ENCODE assay signal across 31 cellular contexts in the genomic region with DNA sequence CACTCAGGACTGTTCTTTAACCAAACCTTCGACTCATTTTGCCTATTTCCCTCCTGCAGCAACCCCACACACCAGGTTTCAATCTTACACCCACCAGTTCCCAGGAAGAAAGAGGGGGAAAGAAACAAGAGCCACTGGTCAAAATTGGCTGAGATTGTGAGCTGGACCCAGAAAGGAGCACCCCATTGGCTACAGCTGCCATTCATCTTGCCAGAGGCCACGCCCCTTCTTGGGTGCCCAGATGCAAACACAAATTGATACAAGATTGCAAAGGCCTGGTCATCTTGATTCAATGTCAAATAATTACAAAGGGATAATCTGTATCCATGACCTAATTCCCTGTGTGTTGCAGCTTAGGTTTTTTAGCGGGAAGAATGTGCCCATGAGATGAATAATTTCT.
"Had no signal": no experiment of that assay in that cellular context is flagged by ENCODE, and none has a peak within 500 bp of the region (broad histone marks: within the 10 kb centered on the region; RNA-seq: fewer than 3 reads in every experiment).

No MANE protein-coding gene starts in this region.

- ATAC-seq: activated CD4-positive, alpha-beta T cell treated with anti-CD3 and anti-CD28 coated beads for 36 hours; activated CD4-positive, CD25-positive, alpha-beta regulatory T cell treated with anti-CD3 and anti-CD28 coated beads, Interleukin-2, amount 50 U/mL, for 24 hours; activated CD8-positive, alpha-beta memory T cell treated with anti-CD3 and anti-CD28 coated beads, Interleukin-2, amount 10 ng/mL, durations not matched to agents 7 days and 5 days; activated CD8-positive, alpha-beta T cell treated with anti-CD3 and anti-CD28 coated beads, Interleukin-2, amount 10 ng/mL, durations not matched to agents 7 days and 5 days; activated naive CD8-positive, alpha-beta T cell treated with anti-CD3 and anti-CD28 coated beads, Interleukin-2, amount 50 U/mL, for 24 hours; T-helper 17 cell had no signal

- H3K9me3 ChIP-seq: ascending aorta had no signal

- H3K36me3 ChIP-seq: ascending aorta, cardiac muscle cell had no signal

- H3K4me3 ChIP-seq: ascending aorta, cardiac muscle cell had no signal

- H3K27ac ChIP-seq: ascending aorta, cardiac muscle cell, VCaP had no signal

- DNase-seq: activated CD4-positive, alpha-beta memory T cell treated with anti-CD3 and anti-CD28 coated beads, Interleukin-2, amount 10 ng/mL, durations not matched to agents 7 days and 5 days; activated CD4-positive, alpha-beta T cell treated with anti-CD3 and anti-CD28 coated beads for 1 hour; activated CD4-positive, alpha-beta T cell treated with anti-CD3 and anti-CD28 coated beads for 36 hours; activated CD4-positive, alpha-beta T cell treated with anti-CD3 and anti-CD28 coated beads for 48 hours; activated CD4-positive, alpha-beta T cell treated with anti-CD3 and anti-CD28 coated beads, Interleukin-2, amount 10 ng/mL, durations not matched to agents 7 days and 5 days; activated CD4-positive, alpha-beta T cell treated with anti-CD3 and anti-CD28 coated beads, Interleukin-2, amount 50 U/mL, for 48 hours; activated CD4-positive, CD25-positive, alpha-beta regulatory T cell; activated CD8-positive, alpha-beta memory T cell treated with anti-CD3 and anti-CD28 coated beads for 24 hours; activated CD8-positive, alpha-beta memory T cell treated with anti-CD3 and anti-CD28 coated beads, Interleukin-2, amount 10 ng/mL, durations not matched to agents 7 days and 5 days; activated CD8-positive, alpha-beta memory T cell treated with anti-CD3 and anti-CD28 coated beads, Interleukin-2, amount 50 U/mL, for 48 hours; activated CD8-positive, alpha-beta T cell treated with anti-CD3 and anti-CD28 coated beads, Interleukin-2, amount 10 ng/mL, durations not matched to agents 7 days and 5 days; activated effector memory CD4-positive, alpha-beta T cell treated with Interleukin-2 at 50 U/mL for 16 hours; activated gamma-delta T cell; activated naive CD4-positive, alpha-beta T cell treated with anti-CD3 and anti-CD28 coated beads, Interleukin-2, amount 10 ng/mL, durations not matched to agents 7 days and 5 days; activated naive CD4-positive, alpha-beta T cell treated with Interleukin-2 at 50 U/mL for 16 hours; activated naive CD8-positive, alpha-beta T cell treated with anti-CD3 and anti-CD28 coated beads, Interleukin-2, amount 10 ng/mL, durations not matched to agents 7 days and 5 days; activated naive CD8-positive, alpha-beta T cell treated with anti-CD3 and anti-CD28 coated beads, Interleukin-2, amount 50 U/mL, for 24 hours; activated T-cell treated with anti-CD3 and anti-CD28 coated beads, Interleukin-2, amount 50 U/mL, for 24 hours; activated T-cell treated with anti-CD3 and anti-CD28 coated beads, Interleukin-2, amount 50 U/mL, for 48 hours; amygdala; anterior cingulate cortex; caudate nucleus; cerebellar nuclear complex; T-helper 17 cell; T-helper 9 cell had no signal

- H3K4me1 ChIP-seq: ascending aorta had no signal

- FAIRE-seq: bronchial epithelial cell, TTC549 had no signal

- H3K27me3 ChIP-seq: ascending aorta, cardiac muscle cell had no signal
